In the genomic region with DNA sequence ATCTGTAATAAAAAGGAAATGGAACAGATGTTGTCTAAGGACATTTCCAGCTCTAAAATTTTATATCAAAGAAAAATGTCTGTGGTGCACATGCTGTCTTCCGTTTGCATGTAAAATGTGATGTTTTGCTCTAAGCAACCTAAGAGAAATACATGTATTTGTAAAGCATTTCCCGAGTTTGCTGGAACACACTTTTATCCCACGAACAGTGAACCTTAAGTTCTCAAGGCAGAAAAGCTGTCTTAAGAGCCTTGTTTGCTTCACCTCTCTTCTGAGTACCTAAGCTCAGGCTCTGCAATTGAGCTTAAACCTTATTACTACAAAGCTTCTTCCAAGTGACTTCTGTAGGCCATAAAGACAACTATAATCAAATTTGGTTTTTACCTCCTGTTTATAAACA, we compare ENCODE assay signal across 2 cellular contexts.
TF ChIP-seq lines count a peak whose summit lies in the region.

No MANE protein-coding gene starts in this region.

TF ChIP-seq in HCT116, 20 proteins besides CTCF, POLR2A, EP300 and RAD21:
- TF ChIP-seq SRF (IDR thresholded peaks at IDR 0.05; ENCODE audit: low read depth): no peak
- no peak for TF ChIP-seq YY1 (IDR thresholded peaks at IDR 0.05; ENCODE audit: extremely low read depth, insufficient replicate concordance, low read depth, low read length)
- no peak for TF ChIP-seq SIN3A (IDR thresholded peaks at IDR 0.05; ENCODE audit: low read depth)
- TF ChIP-seq, protein P1, sequence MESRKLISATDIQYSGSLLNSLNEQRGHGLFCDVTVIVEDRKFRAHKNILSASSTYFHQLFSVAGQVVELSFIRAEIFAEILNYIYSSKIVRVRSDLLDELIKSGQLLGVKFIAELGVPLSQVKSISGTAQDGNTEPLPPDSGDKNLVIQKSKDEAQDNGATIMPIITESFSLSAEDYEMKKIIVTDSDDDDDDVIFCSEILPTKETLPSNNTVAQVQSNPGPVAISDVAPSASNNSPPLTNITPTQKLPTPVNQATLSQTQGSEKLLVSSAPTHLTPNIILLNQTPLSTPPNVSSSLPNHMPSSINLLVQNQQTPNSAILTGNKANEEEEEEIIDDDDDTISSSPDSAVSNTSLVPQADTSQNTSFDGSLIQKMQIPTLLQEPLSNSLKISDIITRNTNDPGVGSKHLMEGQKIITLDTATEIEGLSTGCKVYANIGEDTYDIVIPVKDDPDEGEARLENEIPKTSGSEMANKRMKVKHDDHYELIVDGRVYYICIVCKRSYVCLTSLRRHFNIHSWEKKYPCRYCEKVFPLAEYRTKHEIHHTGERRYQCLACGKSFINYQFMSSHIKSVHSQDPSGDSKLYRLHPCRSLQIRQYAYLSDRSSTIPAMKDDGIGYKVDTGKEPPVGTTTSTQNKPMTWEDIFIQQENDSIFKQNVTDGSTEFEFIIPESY (IDR thresholded peaks at IDR 0.05; ENCODE audit: extremely low read depth, insufficient replicate concordance, low read length): no peak
- TF ChIP-seq, protein P2, sequence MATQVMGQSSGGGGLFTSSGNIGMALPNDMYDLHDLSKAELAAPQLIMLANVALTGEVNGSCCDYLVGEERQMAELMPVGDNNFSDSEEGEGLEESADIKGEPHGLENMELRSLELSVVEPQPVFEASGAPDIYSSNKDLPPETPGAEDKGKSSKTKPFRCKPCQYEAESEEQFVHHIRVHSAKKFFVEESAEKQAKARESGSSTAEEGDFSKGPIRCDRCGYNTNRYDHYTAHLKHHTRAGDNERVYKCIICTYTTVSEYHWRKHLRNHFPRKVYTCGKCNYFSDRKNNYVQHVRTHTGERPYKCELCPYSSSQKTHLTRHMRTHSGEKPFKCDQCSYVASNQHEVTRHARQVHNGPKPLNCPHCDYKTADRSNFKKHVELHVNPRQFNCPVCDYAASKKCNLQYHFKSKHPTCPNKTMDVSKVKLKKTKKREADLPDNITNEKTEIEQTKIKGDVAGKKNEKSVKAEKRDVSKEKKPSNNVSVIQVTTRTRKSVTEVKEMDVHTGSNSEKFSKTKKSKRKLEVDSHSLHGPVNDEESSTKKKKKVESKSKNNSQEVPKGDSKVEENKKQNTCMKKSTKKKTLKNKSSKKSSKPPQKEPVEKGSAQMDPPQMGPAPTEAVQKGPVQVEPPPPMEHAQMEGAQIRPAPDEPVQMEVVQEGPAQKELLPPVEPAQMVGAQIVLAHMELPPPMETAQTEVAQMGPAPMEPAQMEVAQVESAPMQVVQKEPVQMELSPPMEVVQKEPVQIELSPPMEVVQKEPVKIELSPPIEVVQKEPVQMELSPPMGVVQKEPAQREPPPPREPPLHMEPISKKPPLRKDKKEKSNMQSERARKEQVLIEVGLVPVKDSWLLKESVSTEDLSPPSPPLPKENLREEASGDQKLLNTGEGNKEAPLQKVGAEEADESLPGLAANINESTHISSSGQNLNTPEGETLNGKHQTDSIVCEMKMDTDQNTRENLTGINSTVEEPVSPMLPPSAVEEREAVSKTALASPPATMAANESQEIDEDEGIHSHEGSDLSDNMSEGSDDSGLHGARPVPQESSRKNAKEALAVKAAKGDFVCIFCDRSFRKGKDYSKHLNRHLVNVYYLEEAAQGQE (IDR thresholded peaks at IDR 0.05; ENCODE audit: low read depth): no peak
- TF ChIP-seq TCF7L2 (IDR thresholded peaks at IDR 0.05; ENCODE audit: borderline replicate concordance, extremely low read depth, insufficient read depth, insufficient read length): no peak
- no peak for TF ChIP-seq ZNF274 (IDR thresholded peaks at IDR 0.05; ENCODE audit: low read depth, low read length)
- TF ChIP-seq ZFX (IDR thresholded peaks at IDR 0.05): no peak

TF ChIP-seq in SK-N-SH, 30 proteins besides CTCF, POLR2A, EP300 and RAD21:
- TF ChIP-seq, protein P3, sequence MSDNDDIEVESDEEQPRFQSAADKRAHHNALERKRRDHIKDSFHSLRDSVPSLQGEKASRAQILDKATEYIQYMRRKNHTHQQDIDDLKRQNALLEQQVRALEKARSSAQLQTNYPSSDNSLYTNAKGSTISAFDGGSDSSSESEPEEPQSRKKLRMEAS (IDR thresholded peaks at IDR 0.05; ENCODE audit: low read depth): no peak
- TF ChIP-seq, protein P4, sequence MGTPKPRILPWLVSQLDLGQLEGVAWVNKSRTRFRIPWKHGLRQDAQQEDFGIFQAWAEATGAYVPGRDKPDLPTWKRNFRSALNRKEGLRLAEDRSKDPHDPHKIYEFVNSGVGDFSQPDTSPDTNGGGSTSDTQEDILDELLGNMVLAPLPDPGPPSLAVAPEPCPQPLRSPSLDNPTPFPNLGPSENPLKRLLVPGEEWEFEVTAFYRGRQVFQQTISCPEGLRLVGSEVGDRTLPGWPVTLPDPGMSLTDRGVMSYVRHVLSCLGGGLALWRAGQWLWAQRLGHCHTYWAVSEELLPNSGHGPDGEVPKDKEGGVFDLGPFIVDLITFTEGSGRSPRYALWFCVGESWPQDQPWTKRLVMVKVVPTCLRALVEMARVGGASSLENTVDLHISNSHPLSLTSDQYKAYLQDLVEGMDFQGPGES (IDR thresholded peaks at IDR 0.05; ENCODE audit: low read depth, low read length): no peak
- TF ChIP-seq GATA2 (CRISPR knock-in tag; IDR thresholded peaks at IDR 0.05) (no peak), NRF1 (IDR thresholded peaks at IDR 0.05; ENCODE audit: low read depth, low read length) (no peak), RXRA (IDR thresholded peaks at IDR 0.05; ENCODE audit: borderline replicate concordance, low read depth) (no peak), CHD2 (IDR thresholded peaks at IDR 0.05; ENCODE audit: low read length, partially characterized antibody) (no peak), FOSL2 (IDR thresholded peaks at IDR 0.05; ENCODE audit: borderline replicate concordance, low read depth) (no peak), EZH2phosphoT487 (IDR thresholded peaks at IDR 0.05; ENCODE audit: borderline replicate concordance, low read depth) (no peak), TEAD4 (IDR thresholded peaks at IDR 0.05; ENCODE audit: borderline replicate concordance, insufficient read depth) (no peak)
- TF ChIP-seq, protein P5, sequence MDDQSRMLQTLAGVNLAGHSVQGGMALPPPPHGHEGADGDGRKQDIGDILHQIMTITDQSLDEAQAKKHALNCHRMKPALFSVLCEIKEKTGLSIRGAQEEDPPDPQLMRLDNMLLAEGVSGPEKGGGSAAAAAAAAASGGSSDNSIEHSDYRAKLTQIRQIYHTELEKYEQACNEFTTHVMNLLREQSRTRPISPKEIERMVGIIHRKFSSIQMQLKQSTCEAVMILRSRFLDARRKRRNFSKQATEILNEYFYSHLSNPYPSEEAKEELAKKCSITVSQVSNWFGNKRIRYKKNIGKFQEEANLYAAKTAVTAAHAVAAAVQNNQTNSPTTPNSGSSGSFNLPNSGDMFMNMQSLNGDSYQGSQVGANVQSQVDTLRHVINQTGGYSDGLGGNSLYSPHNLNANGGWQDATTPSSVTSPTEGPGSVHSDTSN (IDR thresholded peaks at IDR 0.05): no peak
- TF ChIP-seq, protein P2 (IDR thresholded peaks at IDR 0.05; ENCODE audit: low read depth, low read length): no peak
